In the genomic region with DNA sequence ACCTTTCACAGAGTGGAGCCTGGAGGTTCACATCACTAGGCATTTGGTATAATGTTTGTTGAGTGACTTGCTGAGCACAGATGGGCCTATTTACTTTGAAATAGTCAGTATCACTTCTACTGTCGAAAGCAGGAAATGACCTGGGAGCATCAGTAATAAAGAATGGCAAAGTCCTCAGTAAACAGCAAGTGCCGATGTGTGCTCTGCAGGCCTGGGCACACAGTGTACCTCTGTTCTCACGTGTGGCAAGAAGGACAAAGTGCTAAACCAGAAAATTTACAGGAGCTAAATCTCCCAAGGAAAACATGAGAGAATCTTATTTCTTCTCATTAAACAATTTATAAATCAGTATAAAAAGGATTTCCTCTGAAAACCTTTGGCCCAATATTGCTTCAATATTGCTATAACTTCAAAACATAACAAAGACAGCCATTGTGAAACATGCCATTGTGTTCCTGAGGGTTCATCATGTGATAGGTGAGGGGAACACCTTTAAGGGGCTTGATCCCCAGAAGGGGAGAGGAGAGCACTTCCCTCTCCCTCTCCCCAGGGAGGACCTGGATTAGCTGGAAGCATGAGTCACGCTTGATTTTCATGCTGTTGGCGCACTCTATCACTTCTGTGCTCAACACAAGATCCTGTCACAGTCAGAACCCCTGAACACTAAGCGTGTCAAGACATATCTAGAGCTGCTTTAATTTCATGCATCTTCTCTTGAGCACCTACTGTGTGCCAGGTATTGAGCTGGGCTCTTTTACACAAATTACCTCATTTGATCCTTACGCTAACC, we compare ENCODE assay signal across 29 cellular contexts.
DNase-seq lines count a peak whose midpoint lies in the region; ATAC-seq and TF ChIP-seq lines count a peak whose summit lies in the region.
"Had no signal": no experiment of that assay in that cellular context is flagged by ENCODE, and none has a peak within 500 bp of the region (broad histone marks: within the 10 kb centered on the region; RNA-seq: fewer than 3 reads in every experiment).

No MANE protein-coding gene starts in this region.

- no TSS peak for BruUV-seq in OCI-LY7 (replicated peaks; lab: Mats Ljungman, UMichigan)

- H3K27ac ChIP-seq in OCI-LY7 (ENCODE audit: low read depth, low read length, poor library complexity, severe bottlenecking): no peak overlapping the region

- no peaks in the 10 kb centered on the region for H3K79me2 ChIP-seq in OCI-LY7 (ENCODE audit: insufficient read depth, low read depth, low read length)

- H3K36me3 ChIP-seq in OCI-LY7 (ENCODE audit: insufficient read depth, low read length): no peaks in the 10 kb centered on the region

- no peaks in the 10 kb centered on the region for H3K9me2 ChIP-seq in OCI-LY7 (ENCODE audit: insufficient read depth, low read length)

- peak; percentile 58 for ATAC-seq in esophagus mucosa
- ATAC-seq: GM23338; naive thymus-derived CD8-positive, alpha-beta T cell; Panc1; stimulated activated naive B cell treated with anti-CD40 and anti-IgM and Interleukin-4, amounts not matched to agents 10 μg/mL and 1 μg/mL and 100 μg/mL, for 72 hours had no signal

- intact Hi-C loops in posterior vena cava (cut with DNase I) (no loop called here), OCI-LY7 (cut with micrococcal nuclease; ENCODE audit: unreplicated experiment) (no loop called here)

- no peaks in the 10 kb centered on the region for H3K4me1 ChIP-seq in OCI-LY7 (ENCODE audit: insufficient read depth, low read length, poor library complexity, severe bottlenecking)
- H3K4me1 ChIP-seq: Caco-2 had no signal

- POLR2A ChIA-PET in OCI-LY7 (lab: Charles Lee): interaction anchor here (0.6 kb wide), 1 partner anchor 273 kb away, joined by 3 read pairs; no protein-coding TSS in a partner anchor

- CTCF ChIA-PET in OCI-LY7 (lab: Charles Lee; ENCODE audit: unreplicated experiment): no interaction called here

- no peak for TF ChIP-seq CTCF in OCI-LY7 (conservative IDR thresholded peaks at IDR 0.05; ENCODE audit: low read length)

- no peak overlapping the region for H3K4me3 ChIP-seq in OCI-LY7 (ENCODE audit: low read depth, low read length, poor library complexity, severe bottlenecking)
- H3K4me3 ChIP-seq: GM23338 had no signal

- H2AFZ ChIP-seq in OCI-LY7 (ENCODE audit: low read length): no peak overlapping the region
- H2AFZ ChIP-seq: GM23338 had no signal

- no peaks in the 10 kb centered on the region for H3K9me3 ChIP-seq in OCI-LY7 (ENCODE audit: low read length)
- H3K9me3 ChIP-seq: Caco-2 had no signal

- H3K4me2 ChIP-seq in OCI-LY7 (ENCODE audit: low read length): no peak overlapping the region
- H3K4me2 ChIP-seq: GM23338 had no signal

- no peaks in the 10 kb centered on the region for H4K20me1 ChIP-seq in OCI-LY7 (ENCODE audit: insufficient read depth, low read length)

- DNase-seq in Daoy (ENCODE audit: low read depth): peak; percentile 29
- peak; percentile 5 for DNase-seq in M059J (ENCODE audit: low read depth)
- DNase-seq in posterior vena cava (ENCODE audit: low spot score): peak; percentile 5
- DNase-seq in OCI-LY7 (ENCODE audit: low spot score): no peak
- no peak for DNase-seq in NCI-H526 (lab: John Stamatoyannopoulos, UW)
- no peak for DNase-seq in SKM-1 treated with dmso at 0.1 percent for 144 hours (lab: John Stamatoyannopoulos, UW; ENCODE audit: unreplicated experiment)
- DNase-seq in mesenteric fat pad (ENCODE audit: low spot score): no peak
- DNase-seq: activated CD4-positive, alpha-beta memory T cell treated with anti-CD3 and anti-CD28 coated beads, Interleukin-2, amount 10 ng/mL, durations not matched to agents 7 days and 5 days; activated CD8-positive, alpha-beta memory T cell treated with anti-CD3 and anti-CD28 coated beads, Interleukin-2, amount 50 U/mL, for 48 hours; activated naive CD4-positive, alpha-beta T cell treated with anti-CD3 and anti-CD28 coated beads, Interleukin-2, amount 50 U/mL, for 16 hours; amniotic stem cell; C1 segment of cervical spinal cord; Caco-2; DMS79 treated with DMSO at 0.1 percent for 48 hours; effector CD4-positive, alpha-beta T cell; glutamatergic neuron; islet precursor cell; Kasumi-1; naive thymus-derived CD8-positive, alpha-beta T cell; NCI-H1048; NCI-H2171 treated with DMSO at 0.1 percent for 48 hours; NCI-H510A treated with DMSO at 0.1 percent for 48 hours; SIG-M5; stimulated activated naive B cell treated with anti-CD40 and anti-IgM and Interleukin-4, amounts not matched to agents 10 μg/mL and 1 μg/mL and 100 μg/mL, for 72 hours; substantia nigra; SW 1271 had no signal

Comparison
In these comparisons a context has a peak if more than half of its experiments do, and no peak if none do; other contexts are left out.
1. DNase-seq: peak in Daoy (single experiment), M059J (single experiment) and posterior vena cava (single experiment); none in OCI-LY7 (single experiment), NCI-H526 (0 of 2), SKM-1 treated with dmso at 0.1 percent for 144 hours (single experiment) and mesenteric fat pad (single experiment).